In the genomic region with DNA sequence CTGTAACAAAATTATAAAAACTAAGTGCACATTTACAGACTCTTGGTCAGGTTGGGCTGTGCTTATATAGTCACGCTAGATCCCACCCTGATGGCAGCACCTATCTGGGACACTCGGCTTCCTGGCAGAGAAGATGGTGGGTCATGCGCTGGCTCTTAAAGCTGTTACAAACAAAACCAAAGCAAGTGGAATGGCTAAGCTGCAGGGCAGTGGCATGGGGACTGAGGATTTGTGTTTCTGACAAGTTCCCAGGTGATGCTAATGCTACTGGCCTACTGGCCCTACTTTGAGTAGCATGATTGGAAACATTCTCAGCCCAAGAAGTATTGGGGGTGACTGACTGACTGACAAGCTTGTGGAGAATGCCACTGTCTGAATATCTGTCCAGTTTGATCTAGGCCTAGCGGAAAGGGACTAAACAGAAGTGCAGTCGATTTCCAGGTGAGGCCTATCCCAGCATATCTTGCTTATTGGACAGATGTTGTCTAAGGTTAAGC, we compare ENCODE assay signal across 17 cellular contexts. TPM values are rescaled to one million over a fixed set of nuclear protein-coding genes. Genes with fewer than 3 reads are reported as not detected.
DNase-seq lines count a peak whose midpoint lies in the region; FAIRE-seq and TF ChIP-seq lines count a peak whose summit lies in the region.
"Had no signal": no experiment of that assay in that cellular context is flagged by ENCODE, and none has a peak within 500 bp of the region (broad histone marks: within the 10 kb centered on the region; RNA-seq: fewer than 3 reads in every experiment).

No MANE protein-coding gene starts in this region.

- dilution Hi-C loops in endothelial cell of umbilical vein (cut with MboI; ENCODE audit: extremely low pct_ligation_motif_present, low sequenced_read_pairs): no loop called here

- TF ChIP-seq CTCF in endothelial cell of umbilical vein (IDR thresholded peaks at IDR 0.05; ENCODE audit: extremely low read depth in 1 of 2, insufficient read depth in 1 of 2, low read depth in 1 of 2, low read length in 2 of 2): no peak
- TF ChIP-seq CTCF in testis (IDR thresholded peaks at IDR 0.05): no peak
- TF ChIP-seq CTCF in breast epithelium (IDR thresholded peaks at IDR 0.05): no peak

- H3K79me2 ChIP-seq in endothelial cell of umbilical vein (ENCODE audit: control insufficient read depth, insufficient read depth, low read length): peaks cover 21% of the 10 kb centered on the region

- H4K20me1 ChIP-seq in endothelial cell of umbilical vein (replicated peaks; ENCODE audit: control insufficient read depth, extremely low read depth, insufficient read depth, low read length): peaks cover 2% of the 10 kb centered on the region

- peak; percentile 60 for FAIRE-seq in GM12891 (lab: Jason Lieb, UNC)
- FAIRE-seq in endothelial cell of umbilical vein (lab: Jason Lieb, UNC): no peak

- H3K9me1 ChIP-seq in endothelial cell of umbilical vein (replicated peaks; ENCODE audit: control insufficient read depth, extremely low read depth, insufficient read depth, low read length): no peaks in the 10 kb centered on the region

- no TSS peak for BruUV-seq in endothelial cell of umbilical vein (replicated peaks; lab: Mats Ljungman, UMichigan)

- H3K4me1 ChIP-seq in endothelial cell of umbilical vein (ENCODE audit: control insufficient read depth, extremely low read depth, insufficient read depth, low read length) (peaks cover 10% of the 10 kb centered on the region), testis (no peaks in the 10 kb centered on the region), breast epithelium (no peaks in the 10 kb centered on the region)
- H3K4me1 ChIP-seq: BE2C, sigmoid colon had no signal

- in situ Hi-C loops in KBM-7 (cut with MboI; ENCODE audit: low pct_unique_long_range_greater_than_20kb, low sequenced_read_pairs): no loop called here

- no peak overlapping the region for H2AFZ ChIP-seq in endothelial cell of umbilical vein (ENCODE audit: low read depth, low read length)

- H3K4me2 ChIP-seq in endothelial cell of umbilical vein (ENCODE audit: insufficient read depth, low read length): no peak overlapping the region

- H3K27me3 ChIP-seq in endothelial cell of umbilical vein (ENCODE audit: control insufficient read depth in 2 of 2, insufficient read depth in 2 of 2, low read length in 2 of 2) (no peaks in the 10 kb centered on the region), testis (no peaks in the 10 kb centered on the region), breast epithelium (no peaks in the 10 kb centered on the region)
- H3K27me3 ChIP-seq: BE2C, brain microvascular endothelial cell, sigmoid colon had no signal

- H3K36me3 ChIP-seq in endothelial cell of umbilical vein (ENCODE audit: control insufficient read depth in 2 of 2, extremely low read depth in 1 of 2, insufficient read depth in 2 of 2, low read length in 2 of 2): peaks cover 6 to 33% of the 10 kb centered on the region in 2 experiments
- H3K36me3 ChIP-seq in testis (ENCODE audit: low read depth, missing control alignments): no peaks in the 10 kb centered on the region
- no peaks in the 10 kb centered on the region for H3K36me3 ChIP-seq in breast epithelium

- 77 to 83% methylated on average over 5 of the region's 5 CpGs for WGBS in testis, 2 donors

- CTCF ChIA-PET in endothelial cell of umbilical vein (lab: Charles Lee): interaction anchor here (0.9 to 2.8 kb wide), 10 partner anchors 9 to 290 kb away, joined by 3 to 14 read pairs (median 4); no protein-coding TSS in a partner anchor

- no peak overlapping the region for H3K9ac ChIP-seq in endothelial cell of umbilical vein (replicated peaks; ENCODE audit: extremely low read depth, insufficient read depth, low read length)

- POLR2A ChIA-PET in endothelial cell of umbilical vein (lab: Charles Lee): interaction anchor here (1.2 kb wide), 1 partner anchor 8 kb away, joined by 3 read pairs; the partner anchor contains the start of gene BTF3

- DNase-seq in GM12891 (ENCODE audit: insufficient read length, low spot score) (no peak), KBM-7 (peak; percentile 8), endothelial cell of umbilical vein (ENCODE audit: low read depth, low spot score) (no peak), testis (no peak), breast epithelium (ENCODE audit: low spot score in 2 of 2) (no peak)
- DNase-seq in stimulated activated naive CD4-positive, alpha-beta T cell treated with Interleukin-2 at 50 U/mL for 16 hours (lab: John Stamatoyannopoulos, UW): no peak
- DNase-seq: activated CD4-positive, alpha-beta T cell treated with anti-CD3 and anti-CD28 coated beads for 36 hours; activated T-cell treated with anti-CD3 and anti-CD28 coated beads for 4 hours; BE2C; brain microvascular endothelial cell; hippocampal formation; kidney glomerular epithelial cell; NCI-H1417 treated with DMSO at 0.1 percent for 48 hours; NCI-H2171 treated with DMSO at 0.1 percent for 48 hours; nucleus accumbens; sigmoid colon had no signal

- intact Hi-C loops in endothelial cell of umbilical vein (cut with micrococcal nuclease): no loop called here
- intact Hi-C loops in testis (cut with DNase I; ENCODE audit: low total_unique reads): no loop called here
- intact Hi-C loops in breast epithelium (cut with DNase I; ENCODE audit: low total_unique reads): no loop called here

- H3K27ac ChIP-seq in endothelial cell of umbilical vein (ENCODE audit: insufficient read depth, low read depth, low read length) (peak overlapping the region; percentile 42), testis (no peak overlapping the region), breast epithelium (peak overlapping the region in 1 of 2 donors; percentile 71)
- H3K27ac ChIP-seq: brain microvascular endothelial cell had no signal

- H3K4me3 ChIP-seq in endothelial cell of umbilical vein (replicated peaks in 1 of 3; ENCODE audit: insufficient read depth in 1 of 3, low read depth in 1 of 3, low read length in 3 of 3) (no peak overlapping the region), testis (no peak overlapping the region), breast epithelium (no peak overlapping the region)
- H3K4me3 ChIP-seq: sigmoid colon had no signal

- TF ChIP-seq POLR2A in GM12891 (IDR thresholded peaks at IDR 0.05; ENCODE audit: low read depth, low read length) (peak; percentile 62; the same call in 1 of the 2 replicates), endothelial cell of umbilical vein (IDR thresholded peaks at IDR 0.05; ENCODE audit: low read depth, low read length) (peak; percentile 52), testis (IDR thresholded peaks at IDR 0.05) (no peak), breast epithelium (IDR thresholded peaks at IDR 0.05) (no peak)

- H3K9me3 ChIP-seq in endothelial cell of umbilical vein (replicated peaks; ENCODE audit: control insufficient read depth, insufficient read depth, low read length) (no peaks in the 10 kb centered on the region), testis (no peaks in the 10 kb centered on the region), breast epithelium (no peaks in the 10 kb centered on the region)
- H3K9me3 ChIP-seq: BE2C, sigmoid colon had no signal

RNA-seq across cellular contexts. Expression of gene BTF3, which starts 8.3 kb away (rescaled TPM):
- 946 TPM for polyA plus RNA-seq in GM12891 (2012; ENCODE audit: low read depth, missing spikeins)
- total RNA-seq in endothelial cell of umbilical vein (632 and 637 TPM in 2 replicates), testis (100 to 1,000 TPM; 232 to 277 TPM), breast epithelium (100 to 1,000 TPM; 503 to 575 (median 519) TPM)
- polyA plus RNA-seq in endothelial cell of umbilical vein (220 and 325 TPM in 2 replicates), testis (ENCODE audit: insufficient read depth, low read depth, low replicate concordance) (387 TPM)
- polyA plus RNA-seq in endothelial cell of umbilical vein (2011; cell fraction: cytosol; rRNA removed): 503 and 568 TPM in 2 replicates
- polyA plus RNA-seq in endothelial cell of umbilical vein (2011; cell fraction: nucleus; rRNA removed): 168 and 211 TPM in 2 replicates
- polyA plus RNA-seq in endothelial cell of umbilical vein (2012): 726 and 859 TPM in 2 replicates
- 207 and 247 TPM in 2 replicates for polyA minus RNA-seq in endothelial cell of umbilical vein
- polyA minus RNA-seq in endothelial cell of umbilical vein (2011; cell fraction: cytosol; rRNA and poly(A)+ RNA removed): 397 TPM
- 61.1 and 66.3 TPM in 2 replicates for polyA minus RNA-seq in endothelial cell of umbilical vein (2011; cell fraction: nucleus; rRNA and poly(A)+ RNA removed)

RNA-seq across cellular contexts. Expression of gene FOXD1, which starts 57.9 kb away (rescaled TPM):
- polyA plus RNA-seq in GM12891 (2012; ENCODE audit: low read depth, missing spikeins): 0.04 TPM
- total RNA-seq in endothelial cell of umbilical vein (0.14 and 0.20 TPM in 2 replicates), testis (10 to 100 TPM in 1 of 2 donors, 1 to 10 TPM in 1; 7.4 to 12.8 TPM), breast epithelium (under 1 TPM in 2 of 3 donors, not detected in 1; 0.29 to 0.32 TPM)
- polyA plus RNA-seq in endothelial cell of umbilical vein (0.06 TPM in 1 of 2 replicates, not detected in the other), testis (ENCODE audit: insufficient read depth, low read depth, low replicate concordance) (9.1 TPM)
- not detected in 2 replicates for polyA plus RNA-seq in endothelial cell of umbilical vein (2011; cell fraction: cytosol; rRNA removed)
- not detected in 2 replicates for polyA plus RNA-seq in endothelial cell of umbilical vein (2011; cell fraction: nucleus; rRNA removed)
- polyA plus RNA-seq in endothelial cell of umbilical vein (2012): not detected in 2 replicates
- polyA minus RNA-seq in endothelial cell of umbilical vein: not detected in 2 replicates
- polyA minus RNA-seq in endothelial cell of umbilical vein (2011; cell fraction: cytosol; rRNA and poly(A)+ RNA removed): not detected
- not detected in 2 replicates for polyA minus RNA-seq in endothelial cell of umbilical vein (2011; cell fraction: nucleus; rRNA and poly(A)+ RNA removed)
- total RNA-seq: Right ventricle myocardium inferior had no signal

RNA-seq across cellular contexts. Expression of gene ANKRA2, which starts 58.9 kb away (rescaled TPM):
- 14.1 TPM for polyA plus RNA-seq in GM12891 (2012; ENCODE audit: low read depth, missing spikeins)
- total RNA-seq in endothelial cell of umbilical vein (17.2 and 19.5 TPM in 2 replicates), testis (10 to 100 TPM; 33.6 to 34.7 TPM), breast epithelium (10 to 100 TPM; 28.8 to 83.9 (median 44.2) TPM)
- polyA plus RNA-seq in endothelial cell of umbilical vein (8.5 and 8.6 TPM in 2 replicates), testis (ENCODE audit: insufficient read depth, low read depth, low replicate concordance) (20.3 TPM)
- polyA plus RNA-seq in endothelial cell of umbilical vein (2011; cell fraction: cytosol; rRNA removed): 7.4 and 9.9 TPM in 2 replicates
- 36.7 and 51.9 TPM in 2 replicates for polyA plus RNA-seq in endothelial cell of umbilical vein (2011; cell fraction: nucleus; rRNA removed)
- 12.8 and 14.6 TPM in 2 replicates for polyA plus RNA-seq in endothelial cell of umbilical vein (2012)
- polyA minus RNA-seq in endothelial cell of umbilical vein: 5.5 and 8.7 TPM in 2 replicates
- polyA minus RNA-seq in endothelial cell of umbilical vein (2011; cell fraction: cytosol; rRNA and poly(A)+ RNA removed): 2.2 TPM
- 23.5 and 36.0 TPM in 2 replicates for polyA minus RNA-seq in endothelial cell of umbilical vein (2011; cell fraction: nucleus; rRNA and poly(A)+ RNA removed)

RNA-seq across cellular contexts. Expression of gene UTP15, which starts 59.0 kb away (rescaled TPM):
- polyA plus RNA-seq in GM12891 (2012; ENCODE audit: low read depth, missing spikeins): 14.7 TPM
- total RNA-seq in endothelial cell of umbilical vein: 24.8 and 25.2 TPM in 2 replicates
- polyA plus RNA-seq in endothelial cell of umbilical vein: 9.2 and 11.7 TPM in 2 replicates
- polyA plus RNA-seq in endothelial cell of umbilical vein (2011; cell fraction: cytosol; rRNA removed): 5.8 and 6.3 TPM in 2 replicates
- 46.5 and 50.0 TPM in 2 replicates for polyA plus RNA-seq in endothelial cell of umbilical vein (2011; cell fraction: nucleus; rRNA removed)
- 12.1 and 24.0 TPM in 2 replicates for polyA plus RNA-seq in endothelial cell of umbilical vein (2012)
- polyA minus RNA-seq in endothelial cell of umbilical vein: 14.9 and 27.4 TPM in 2 replicates
- 13.0 TPM for polyA minus RNA-seq in endothelial cell of umbilical vein (2011; cell fraction: cytosol; rRNA and poly(A)+ RNA removed)
- 30.1 and 44.0 TPM in 2 replicates for polyA minus RNA-seq in endothelial cell of umbilical vein (2011; cell fraction: nucleus; rRNA and poly(A)+ RNA removed)
- total RNA-seq in testis: 10 to 100 TPM; 34.9 to 36.7 TPM
- 11.4 TPM for polyA plus RNA-seq in testis (ENCODE audit: insufficient read depth, low read depth, low replicate concordance)
- total RNA-seq in breast epithelium: 10 to 100 TPM; 38.7 to 61.6 (median 39.0) TPM

Comparison
In these comparisons a context has a peak if more than half of its experiments do, and no peak if none do; other contexts are left out.
1. POLR2A ChIP-seq: peak in GM12891 (single experiment) and endothelial cell of umbilical vein (single experiment); none in testis (single experiment) and breast epithelium (single experiment).